ENCODE assay signal across 8 cellular contexts in the genomic region with DNA sequence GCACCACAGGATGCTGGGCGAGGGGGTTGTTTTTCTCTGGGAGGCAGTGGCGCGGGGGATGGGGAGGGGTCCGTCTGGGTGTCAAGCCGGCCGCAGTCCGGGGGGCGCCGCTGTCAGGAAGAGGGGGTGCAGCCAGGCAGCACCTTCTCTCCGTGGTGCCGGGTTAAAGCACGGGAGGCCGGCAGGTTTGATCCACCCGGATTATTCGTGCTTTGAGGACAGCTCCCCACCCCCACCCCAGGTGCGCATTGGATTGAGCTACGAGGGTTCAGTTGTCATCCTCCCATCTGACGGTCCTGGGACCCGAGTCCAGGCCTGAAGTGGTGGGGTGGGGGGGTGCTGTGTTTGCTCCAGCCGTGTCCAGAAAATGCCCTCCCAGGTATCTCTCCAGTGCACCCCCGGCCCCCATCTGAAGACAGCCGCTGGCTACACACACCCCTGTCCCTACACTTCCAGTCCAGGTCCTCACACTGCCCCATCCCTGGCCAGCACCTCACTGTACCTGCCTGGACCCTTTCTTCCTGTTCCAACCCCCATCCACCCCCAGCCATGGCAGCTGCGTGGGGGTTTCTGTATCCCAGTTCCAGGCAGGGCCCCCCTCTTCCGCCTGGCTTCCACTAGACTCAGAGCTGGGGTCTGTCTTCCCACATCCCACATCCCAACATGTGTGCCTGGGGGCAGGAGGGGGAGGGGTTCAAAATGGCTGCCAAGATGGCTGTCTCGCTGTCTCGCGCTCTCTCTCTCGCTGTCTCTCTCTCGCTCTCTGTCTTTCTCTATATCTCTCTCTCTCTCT.
A peak's percentile ranks its signal among the peaks of the same experiment; 100 is the strongest.
DNase-seq lines count a peak whose midpoint lies in the region; ATAC-seq and TF ChIP-seq lines count a peak whose summit lies in the region.
"Not testable (repeated sequence)": the region's sequence is repeated elsewhere in the genome, so short reads cannot be mapped to it uniquely, and the experiment has no call there.

No MANE protein-coding gene starts in this region.

- DNase-seq in NCI-H1092 treated with DMSO at 0.1 percent for 48 hours (lab: John Stamatoyannopoulos, UW), result peak; percentile 7
- DNase-seq in activated B cell treated with CpG ODN at 0.5 μM for 24 hours; brain microvascular endothelial cell; fibroblast of the aortic adventitia (ENCODE audit: low read depth); lower lobe of right lung; psoas muscle; upper lobe of right lung: not testable (repeated sequence)

- peak overlapping the region; percentile 38; the same call in 1 of the 2 replicates for H3K27ac ChIP-seq in DOHH2 (ENCODE audit: low read depth, low read length)
- H3K27ac ChIP-seq in brain microvascular endothelial cell, lower lobe of right lung, psoas muscle, upper lobe of right lung: not testable (repeated sequence)

- POLR2A ChIA-PET in activated B cell treated with CpG ODN at 0.5 μM for 24 hours (lab: Charles Lee), result interaction anchor here (0.6 kb wide), 1 partner anchor 598 kb away, joined by 3 read pairs; no protein-coding TSS in a partner anchor

- peaks cover 10% of the 10 kb centered on the region for H3K27me3 Mint-ChIP-seq in activated B cell treated with CpG ODN at 0.5 μM for 24 hours

- 27 to 30% (median 29%) methylated on average over 25 to 29 of the region's 29 CpGs for WGBS in psoas muscle, 3 donors

- TF ChIP-seq CTCF in DOHH2 (IDR thresholded peaks at IDR 0.05; ENCODE audit: low read depth, low read length, poor library complexity, severe bottlenecking); activated B cell treated with CpG ODN at 0.5 μM for 24 hours (IDR thresholded peaks at IDR 0.05); brain microvascular endothelial cell (IDR thresholded peaks at IDR 0.05; ENCODE audit: low read depth, low read length, missing control alignments); fibroblast of the aortic adventitia (IDR thresholded peaks at IDR 0.05; ENCODE audit: insufficient read depth, low read length); lower lobe of right lung (IDR thresholded peaks at IDR 0.05); psoas muscle (IDR thresholded peaks at IDR 0.05); upper lobe of right lung (IDR thresholded peaks at IDR 0.05): not testable (repeated sequence)

- H3K4me1 Mint-ChIP-seq in activated B cell treated with CpG ODN at 0.5 μM for 24 hours, result peaks cover 40% of the 10 kb centered on the region

- not testable (repeated sequence) for H3K9me3 ChIP-seq in DOHH2 (ENCODE audit: control insufficient read depth, insufficient read depth, low read length); lower lobe of right lung; psoas muscle; upper lobe of right lung

- H3K27ac Mint-ChIP-seq in activated B cell treated with CpG ODN at 0.5 μM for 24 hours, result peak overlapping the region; percentile 53

- H4K20me1 ChIP-seq in DOHH2 (ENCODE audit: control insufficient read depth, insufficient read depth, low read depth, low read length), result not testable (repeated sequence)

- peaks cover 60% of the 10 kb centered on the region for H3K79me2 ChIP-seq in DOHH2 (ENCODE audit: control insufficient read depth, low read length)

- H3K4me1 ChIP-seq in DOHH2 (ENCODE audit: control insufficient read depth, low read length) (peaks cover 70% of the 10 kb centered on the region), lower lobe of right lung (peaks cover 15% of the 10 kb centered on the region)
- H3K4me1 ChIP-seq in psoas muscle, upper lobe of right lung: not testable (repeated sequence)

- not testable (repeated sequence) for H3K9me3 Mint-ChIP-seq in activated B cell treated with CpG ODN at 0.5 μM for 24 hours

- H3K9me2 ChIP-seq in DOHH2 (replicated peaks; ENCODE audit: control insufficient read depth, low read length), result not testable (repeated sequence)

- in situ Hi-C loops in brain microvascular endothelial cell (cut with HindIII; ENCODE audit: low pct_ligation_motif_present, low sequenced_read_pairs), result not testable (repeated sequence)

- CTCF ChIA-PET in activated B cell treated with CpG ODN at 0.5 μM for 24 hours (lab: Charles Lee), result not testable (repeated sequence)

- not testable (repeated sequence) for H3K36me3 Mint-ChIP-seq in activated B cell treated with CpG ODN at 0.5 μM for 24 hours (ENCODE audit: low read depth)

- H3K4me3 Mint-ChIP-seq in activated B cell treated with CpG ODN at 0.5 μM for 24 hours, result peak overlapping the region; percentile 80

- ATAC-seq in activated B cell treated with CpG ODN at 0.5 μM for 24 hours (ENCODE audit: low read depth); lower lobe of right lung; psoas muscle; upper lobe of right lung: not testable (repeated sequence)

- H3K4me2 ChIP-seq in DOHH2 (ENCODE audit: low read length), result peak overlapping the region; percentile 53

- H3K27me3 ChIP-seq in DOHH2 (ENCODE audit: control insufficient read depth, low read length); brain microvascular endothelial cell (replicated peaks); lower lobe of right lung (ENCODE audit: low read depth); upper lobe of right lung: not testable (repeated sequence)
- H3K27me3 ChIP-seq in psoas muscle (ENCODE audit: insufficient read depth in 3 of 3, low read length in 2 of 3), result peaks cover 0 to 28% (median 3%) of the 10 kb centered on the region in 3 donors

- intact Hi-C loops in activated B cell treated with CpG ODN at 0.5 μM for 24 hours (cut with micrococcal nuclease), result loop anchor here (10.0 kb wide), 1 partner anchor 586 kb away; no protein-coding TSS in a partner anchor
- intact Hi-C loops in lower lobe of right lung (cut with DNase I); psoas muscle (cut with DNase I); upper lobe of right lung (cut with DNase I): not testable (repeated sequence)

- peak overlapping the region; percentile 91 for H3K4me3 ChIP-seq in DOHH2 (ENCODE audit: low read length)
- H3K4me3 ChIP-seq in brain microvascular endothelial cell (ENCODE audit: low read depth, low read length), result peak overlapping the region; percentile 58
- H3K4me3 ChIP-seq in fibroblast of the aortic adventitia (ENCODE audit: low read depth, low read length), result peak overlapping the region; percentile 79
- H3K4me3 ChIP-seq in lower lobe of right lung, result peak overlapping the region; percentile 73
- H3K4me3 ChIP-seq in psoas muscle, result peak overlapping the region; percentile 71
- H3K4me3 ChIP-seq in upper lobe of right lung, result peak overlapping the region; percentile 65

- not testable (repeated sequence) for H3F3A ChIP-seq in DOHH2 (ENCODE audit: control insufficient read depth, insufficient read depth)

- H3K36me3 ChIP-seq in DOHH2 (ENCODE audit: control insufficient read depth, low read length); brain microvascular endothelial cell (replicated peaks); lower lobe of right lung; psoas muscle (ENCODE audit: insufficient read depth in 1 of 2, low read depth in 1 of 2); upper lobe of right lung: not testable (repeated sequence)
